10 cellular contexts compared by ENCODE assay signal in the genomic region with DNA sequence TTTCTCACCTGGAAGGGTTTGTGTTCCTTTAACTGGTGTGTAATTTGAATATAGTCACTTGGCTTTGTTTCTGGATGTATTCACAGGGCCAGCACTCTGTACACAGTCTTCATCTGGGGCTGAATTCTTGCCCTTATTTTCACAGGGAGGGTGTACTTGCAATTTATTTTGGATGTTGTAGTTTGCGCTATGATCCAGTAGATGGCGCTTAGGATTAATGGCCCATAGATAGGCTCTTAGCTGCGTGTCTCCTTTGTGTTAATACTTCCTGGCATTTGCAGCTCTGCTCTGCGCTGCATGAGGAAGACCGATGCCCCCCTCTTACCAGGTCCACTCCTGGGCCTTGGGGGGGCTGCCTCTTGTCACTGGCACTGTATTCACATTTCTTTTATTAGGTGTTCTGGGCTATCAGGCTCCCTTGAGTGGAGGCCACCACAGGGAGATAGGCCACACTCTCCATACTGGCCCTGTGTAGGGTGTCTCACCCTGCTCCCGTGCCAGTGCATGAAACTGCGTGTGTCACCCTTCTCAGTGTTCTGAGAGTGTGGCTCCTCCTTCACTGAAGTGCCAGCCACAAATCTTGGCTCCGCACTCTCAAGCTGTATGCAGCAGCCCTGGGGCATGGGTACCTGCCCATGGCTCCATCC.
DNase-seq lines count a peak whose midpoint lies in the region; ATAC-seq and TF ChIP-seq lines count a peak whose summit lies in the region.
"Had no signal": no experiment of that assay in that cellular context is flagged by ENCODE, and none has a peak within 500 bp of the region (broad histone marks: within the 10 kb centered on the region; RNA-seq: fewer than 3 reads in every experiment).

No MANE protein-coding gene starts in this region.

- no peaks in the 10 kb centered on the region for H3K36me3 Mint-ChIP-seq in T-helper 2 cell treated with Interferon-gamma antibody and Interleukin-4, amounts not matched to agents 5 μg/mL and 100 μg/mL, for 36 hours (ENCODE audit: low read depth)
- H3K36me3 Mint-ChIP-seq: activated naive CD4-positive, alpha-beta T cell treated with anti-CD3 and anti-CD28 coated beads, Interleukin-2, amount 50 U/mL, for 24 hours had no signal

- ATAC-seq in GM18909 (IDR thresholded peaks at IDR 0.05; ENCODE audit: poor library complexity, unreplicated experiment) (peak; percentile 96), HG03060 (IDR thresholded peaks at IDR 0.05; ENCODE audit: low read depth, unreplicated experiment) (peak; percentile 80)

- H3K27ac Mint-ChIP-seq in T-helper 2 cell treated with Interferon-gamma antibody and Interleukin-4, amounts not matched to agents 5 μg/mL and 100 μg/mL, for 36 hours: no peak overlapping the region
- H3K27ac Mint-ChIP-seq: activated naive CD4-positive, alpha-beta T cell treated with anti-CD3 and anti-CD28 coated beads, Interleukin-2, amount 50 U/mL, for 24 hours had no signal

- no peaks in the 10 kb centered on the region for H3K27me3 ChIP-seq in neural cell (ENCODE audit: insufficient read depth, low read depth, low read length)

- DNase-seq in NCI-H2107 treated with DMSO at 0.1 percent for 48 hours (lab: John Stamatoyannopoulos, UW; ENCODE audit: unreplicated experiment): peak; percentile 28
- DNase-seq in NCI-H2107 (lab: John Stamatoyannopoulos, UW): no peak
- DNase-seq in NCI-H748 treated with DMSO at 0.1 percent for 48 hours (lab: John Stamatoyannopoulos, UW): peak; percentile 35
- DNase-seq in coronary artery (ENCODE audit: low spot score): no peak
- no peak for DNase-seq in T-helper 2 cell treated with Interferon-gamma antibody and Interleukin-4, amounts not matched to agents 5 μg/mL and 100 μg/mL, for 36 hours (ENCODE audit: low spot score)

- H3K4me3 Mint-ChIP-seq in T-helper 2 cell treated with Interferon-gamma antibody and Interleukin-4, amounts not matched to agents 5 μg/mL and 100 μg/mL, for 36 hours: no peak overlapping the region
- H3K4me3 Mint-ChIP-seq: activated naive CD4-positive, alpha-beta T cell treated with anti-CD3 and anti-CD28 coated beads, Interleukin-2, amount 50 U/mL, for 24 hours had no signal

- peak; percentile 68 for TF ChIP-seq RAD21 in neural cell (conservative IDR thresholded peaks at IDR 0.05)

- H3K9me2 ChIP-seq in neural cell (ENCODE audit: insufficient read depth, low read length): no peaks in the 10 kb centered on the region

- no peak overlapping the region for H3K4me2 ChIP-seq in neural cell (ENCODE audit: low read length)
- H3K4me2 ChIP-seq: BLaER1 treated with 17β-estradiol and CSF1 and Interleukin-3, amounts not matched to agents 10 nM and 100 nM had no signal

- no peaks in the 10 kb centered on the region for H4K20me1 ChIP-seq in neural cell (ENCODE audit: insufficient read depth)

- no peaks in the 10 kb centered on the region for H3K27me3 Mint-ChIP-seq in T-helper 2 cell treated with Interferon-gamma antibody and Interleukin-4, amounts not matched to agents 5 μg/mL and 100 μg/mL, for 36 hours (ENCODE audit: low read depth)

- TF ChIP-seq CTCF in coronary artery (IDR thresholded peaks at IDR 0.05): peak; percentile 52
- peak; percentile 73 for TF ChIP-seq CTCF in neural cell (IDR thresholded peaks at IDR 0.05; ENCODE audit: poor library complexity, severe bottlenecking)

- TF ChIP-seq EP300 in neural cell (conservative IDR thresholded peaks at IDR 0.05; ENCODE audit: poor library complexity, severe bottlenecking): no peak

- H3F3A ChIP-seq in neural cell (ENCODE audit: insufficient read depth, low read length, poor library complexity, severe bottlenecking): no peaks in the 10 kb centered on the region

- H3K79me2 ChIP-seq in neural cell (replicated peaks; ENCODE audit: insufficient read depth, low read length): no peaks in the 10 kb centered on the region

- H3K9me3 ChIP-seq in neural cell (ENCODE audit: low read length): no peaks in the 10 kb centered on the region
- H3K9me3 ChIP-seq: BLaER1 treated with 17β-estradiol and CSF1 and Interleukin-3, amounts not matched to agents 10 nM and 100 nM had no signal

- H3K4me1 Mint-ChIP-seq in T-helper 2 cell treated with Interferon-gamma antibody and Interleukin-4, amounts not matched to agents 5 μg/mL and 100 μg/mL, for 36 hours (ENCODE audit: low read depth): no peaks in the 10 kb centered on the region
- H3K4me1 Mint-ChIP-seq: activated naive CD4-positive, alpha-beta T cell treated with anti-CD3 and anti-CD28 coated beads, Interleukin-2, amount 50 U/mL, for 24 hours had no signal

- no peak overlapping the region for H3K9ac ChIP-seq in neural cell (ENCODE audit: low read length)
- H3K9ac ChIP-seq: BLaER1 treated with 17β-estradiol and CSF1 and Interleukin-3, amounts not matched to agents 10 nM and 100 nM had no signal

- H3K4me3 ChIP-seq in coronary artery (no peak overlapping the region), neural cell (ENCODE audit: low read length) (no peak overlapping the region)
- H3K4me3 ChIP-seq: BLaER1 treated with 17β-estradiol and CSF1 and Interleukin-3, amounts not matched to agents 10 nM and 100 nM had no signal

- peak overlapping the region; percentile 21 for H2AFZ ChIP-seq in neural cell (ENCODE audit: low read depth, low read length)

- H3K36me3 ChIP-seq in neural cell (ENCODE audit: insufficient read depth, low read length): no peaks in the 10 kb centered on the region
- H3K36me3 ChIP-seq: BLaER1 treated with 17β-estradiol and CSF1 and Interleukin-3, amounts not matched to agents 10 nM and 100 nM had no signal

- no peaks in the 10 kb centered on the region for H3K9me3 Mint-ChIP-seq in T-helper 2 cell treated with Interferon-gamma antibody and Interleukin-4, amounts not matched to agents 5 μg/mL and 100 μg/mL, for 36 hours
- H3K9me3 Mint-ChIP-seq: activated naive CD4-positive, alpha-beta T cell treated with anti-CD3 and anti-CD28 coated beads, Interleukin-2, amount 50 U/mL, for 24 hours had no signal

- H3K27ac ChIP-seq in coronary artery (no peak overlapping the region), neural cell (ENCODE audit: low read length) (no peak overlapping the region)
- H3K27ac ChIP-seq: BLaER1 treated with 17β-estradiol and CSF1 and Interleukin-3, amounts not matched to agents 10 nM and 100 nM had no signal

TF ChIP-seq in neural cell, 6 proteins besides CTCF, POLR2A, EP300 and RAD21:
- no peak for TF ChIP-seq REST (IDR thresholded peaks at IDR 0.05; ENCODE audit: borderline replicate concordance)
- no peak for TF ChIP-seq TAF1 (IDR thresholded peaks at IDR 0.05; ENCODE audit: low read depth)
- TF ChIP-seq MXI1 (conservative IDR thresholded peaks at IDR 0.05; ENCODE audit: poor library complexity, severe bottlenecking): no peak
- TF ChIP-seq EZH2 (IDR thresholded peaks at IDR 0.05; ENCODE audit: borderline replicate concordance, insufficient read depth, low read length, poor library complexity, severe bottlenecking): no peak
- TF ChIP-seq POLR2AphosphoS5 (IDR thresholded peaks at IDR 0.05): no peak
- TF ChIP-seq SMC3 (conservative IDR thresholded peaks at IDR 0.05; ENCODE audit: poor library complexity): peak; percentile 71

Comparison
In these comparisons a context has a peak if more than half of its experiments do, and no peak if none do; other contexts are left out.
1. DNase-seq: peak in NCI-H2107 treated with DMSO at 0.1 percent for 48 hours (single experiment) and NCI-H748 treated with DMSO at 0.1 percent for 48 hours (single experiment); none in NCI-H2107 (single experiment), coronary artery (single experiment) and T-helper 2 cell treated with Interferon-gamma antibody and Interleukin-4, amounts not matched to agents 5 μg/mL and 100 μg/mL, for 36 hours (single experiment).